In genomic region chr3:71186816-71187215, GRCh38 we compare ENCODE assay signal across 1 cellular context.
TF ChIP-seq lines count a peak whose summit lies in the region.

No MANE protein-coding gene starts in this region.

TF ChIP-seq in IMR-90, 13 proteins besides CTCF, POLR2A, EP300 and RAD21:
- TF ChIP-seq MXI1 (IDR thresholded peaks at IDR 0.05; ENCODE audit: borderline replicate concordance, low read depth, low read length) (no peak), NFE2L2 (IDR thresholded peaks at IDR 0.05; ENCODE audit: low read depth, low read length) (no peak), SMC3 (IDR thresholded peaks at IDR 0.05; ENCODE audit: low read depth, low read length) (no peak), CHD1 (IDR thresholded peaks at IDR 0.05; ENCODE audit: low read depth, low read length) (no peak), CEBPB (IDR thresholded peaks at IDR 0.05; ENCODE audit: low read depth, low read length) (no peak), RFX5 (IDR thresholded peaks at IDR 0.05; ENCODE audit: low read depth, low read length) (no peak), FOS (IDR thresholded peaks at IDR 0.05; ENCODE audit: low read depth, low read length) (no peak)
- TF ChIP-seq, protein P1, sequence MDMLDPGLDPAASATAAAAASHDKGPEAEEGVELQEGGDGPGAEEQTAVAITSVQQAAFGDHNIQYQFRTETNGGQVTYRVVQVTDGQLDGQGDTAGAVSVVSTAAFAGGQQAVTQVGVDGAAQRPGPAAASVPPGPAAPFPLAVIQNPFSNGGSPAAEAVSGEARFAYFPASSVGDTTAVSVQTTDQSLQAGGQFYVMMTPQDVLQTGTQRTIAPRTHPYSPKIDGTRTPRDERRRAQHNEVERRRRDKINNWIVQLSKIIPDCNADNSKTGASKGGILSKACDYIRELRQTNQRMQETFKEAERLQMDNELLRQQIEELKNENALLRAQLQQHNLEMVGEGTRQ (IDR thresholded peaks at IDR 0.05; ENCODE audit: low read depth, low read length), result no peak
- TF ChIP-seq, protein P2, sequence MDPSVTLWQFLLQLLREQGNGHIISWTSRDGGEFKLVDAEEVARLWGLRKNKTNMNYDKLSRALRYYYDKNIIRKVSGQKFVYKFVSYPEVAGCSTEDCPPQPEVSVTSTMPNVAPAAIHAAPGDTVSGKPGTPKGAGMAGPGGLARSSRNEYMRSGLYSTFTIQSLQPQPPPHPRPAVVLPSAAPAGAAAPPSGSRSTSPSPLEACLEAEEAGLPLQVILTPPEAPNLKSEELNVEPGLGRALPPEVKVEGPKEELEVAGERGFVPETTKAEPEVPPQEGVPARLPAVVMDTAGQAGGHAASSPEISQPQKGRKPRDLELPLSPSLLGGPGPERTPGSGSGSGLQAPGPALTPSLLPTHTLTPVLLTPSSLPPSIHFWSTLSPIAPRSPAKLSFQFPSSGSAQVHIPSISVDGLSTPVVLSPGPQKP (IDR thresholded peaks at IDR 0.05; ENCODE audit: borderline replicate concordance, low read depth, low read length), result no peak
